Comparison of ENCODE assay signal across 11 cellular contexts in the genomic region with DNA sequence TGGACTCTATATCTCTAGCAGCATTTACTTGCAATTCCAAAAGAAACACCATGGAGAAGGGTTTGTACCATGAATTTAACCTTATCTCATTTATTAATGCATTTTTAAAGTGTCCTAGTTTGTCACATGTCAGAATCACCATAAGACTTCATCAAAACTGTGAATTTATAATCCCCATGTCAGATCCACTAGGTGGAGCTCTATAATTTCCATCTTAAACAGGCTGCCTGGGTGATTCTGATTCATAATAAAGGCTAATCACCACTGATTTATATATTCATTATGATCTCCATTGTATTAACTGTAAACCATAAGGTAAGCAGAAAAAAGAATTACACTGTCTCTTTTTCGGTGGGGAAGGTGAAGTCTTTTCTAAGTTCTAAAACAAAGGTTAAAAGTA. TPM values are rescaled to one million over a fixed set of nuclear protein-coding genes. Genes with fewer than 3 reads are reported as not detected.
A peak's percentile ranks its signal among the peaks of the same experiment; 100 is the strongest.
DNase-seq lines count a peak whose midpoint lies in the region; ATAC-seq and TF ChIP-seq lines count a peak whose summit lies in the region.
"Had no signal": no experiment of that assay in that cellular context is flagged by ENCODE, and none has a peak within 500 bp of the region (broad histone marks: within the 10 kb centered on the region; RNA-seq: fewer than 3 reads in every experiment).

No MANE protein-coding gene starts in this region.

- TF ChIP-seq EP300 in tibial nerve (IDR thresholded peaks at IDR 0.05): no peak

- no peak overlapping the region for H3K4me3 Mint-ChIP-seq in MCF 10A (ENCODE audit: unreplicated experiment)
- H3K4me3 Mint-ChIP-seq in type B pancreatic cell: no peak overlapping the region
- H3K4me3 Mint-ChIP-seq: memory B cell had no signal

- H3K4me1 Mint-ChIP-seq in MCF 10A (ENCODE audit: insufficient read depth, unreplicated experiment) (no peaks in the 10 kb centered on the region), type B pancreatic cell (ENCODE audit: unreplicated experiment) (no peaks in the 10 kb centered on the region)

- no peak overlapping the region for H3K27ac ChIP-seq in breast epithelium
- H3K27ac ChIP-seq in tibial nerve: no peak overlapping the region

- H3K9me3 ChIP-seq in breast epithelium: no peaks in the 10 kb centered on the region
- H3K9me3 ChIP-seq in tibial nerve: no peaks in the 10 kb centered on the region

- intact Hi-C loops in MCF 10A (cut with micrococcal nuclease): no loop called here
- intact Hi-C loops in breast epithelium (cut with DNase I; ENCODE audit: low total_unique reads): no loop called here

- no peaks in the 10 kb centered on the region for H3K36me3 Mint-ChIP-seq in MCF 10A (ENCODE audit: insufficient read depth, unreplicated experiment)
- no peaks in the 10 kb centered on the region for H3K36me3 Mint-ChIP-seq in type B pancreatic cell
- H3K36me3 Mint-ChIP-seq: memory B cell had no signal

- ATAC-seq in GM19455 (IDR thresholded peaks at IDR 0.05; ENCODE audit: unreplicated experiment): no peak

- H3K4me3 ChIP-seq in breast epithelium: no peak overlapping the region
- no peak overlapping the region for H3K4me3 ChIP-seq in epithelial cell of proximal tubule (ENCODE audit: low read depth, low read length)
- H3K4me3 ChIP-seq in tibial nerve: no peak overlapping the region

- DNase-seq in MCF 10A (ENCODE audit: unreplicated experiment): peak; percentile 25
- DNase-seq in breast epithelium (ENCODE audit: low spot score in 2 of 2): no peak
- DNase-seq in NCI-H526 treated with DMSO at 0.1 percent for 48 hours (lab: John Stamatoyannopoulos, UW): peak; percentile 4
- no peak for DNase-seq in epithelial cell of proximal tubule (ENCODE audit: low read depth)
- DNase-seq in type B pancreatic cell (ENCODE audit: extremely low spot score, unreplicated experiment): no peak
- DNase-seq in KG1 (lab: John Stamatoyannopoulos, UW): no peak
- no peak for DNase-seq in tibial nerve (ENCODE audit: low spot score in 2 of 2)
- DNase-seq: DMS153 had no signal

- H3K27me3 ChIP-seq in breast epithelium (peaks cover 0 to 65% of the 10 kb centered on the region in 2 donors), tibial nerve (peaks cover 0 to 52% of the 10 kb centered on the region in 2 donors)

- H3K27ac Mint-ChIP-seq in MCF 10A (ENCODE audit: low read depth, unreplicated experiment) (no peak overlapping the region), type B pancreatic cell (no peak overlapping the region)
- H3K27ac Mint-ChIP-seq: memory B cell had no signal

- 24 to 76% methylated on average over 1 of the region's 1 CpG for WGBS in tibial nerve, 2 donors

- POLR2A ChIA-PET in MCF 10A (lab: Yijun Ruan, JAX): no interaction called here

- H3K9me3 Mint-ChIP-seq in MCF 10A (ENCODE audit: unreplicated experiment): no peaks in the 10 kb centered on the region
- H3K9me3 Mint-ChIP-seq in type B pancreatic cell: no peaks in the 10 kb centered on the region
- H3K9me3 Mint-ChIP-seq: memory B cell had no signal

- BruUV-seq in MCF 10A (replicated peaks; lab: Mats Ljungman, UMichigan): no TSS peak

- TF ChIP-seq CTCF in MCF 10A (IDR thresholded peaks at IDR 0.05; ENCODE audit: unreplicated experiment) (peak; percentile 46), breast epithelium (IDR thresholded peaks at IDR 0.05) (peak in 1 of 3 donors; percentile 11), epithelial cell of proximal tubule (conservative IDR thresholded peaks at IDR 0.05; ENCODE audit: low read depth, low read length) (peak; percentile 45), type B pancreatic cell (conservative IDR thresholded peaks at IDR 0.05) (peak; percentile 53), tibial nerve (IDR thresholded peaks at IDR 0.05) (peak in 1 of 5 experiments; percentile 23)

- TF ChIP-seq POLR2A in breast epithelium (IDR thresholded peaks at IDR 0.05) (no peak), tibial nerve (IDR thresholded peaks at IDR 0.05) (no peak)

- H3K27me3 Mint-ChIP-seq in MCF 10A (ENCODE audit: insufficient read depth, unreplicated experiment) (peaks cover 82% of the 10 kb centered on the region), type B pancreatic cell (peaks cover 33% of the 10 kb centered on the region)

- H3K36me3 ChIP-seq in breast epithelium (no peaks in the 10 kb centered on the region), tibial nerve (no peaks in the 10 kb centered on the region)

- H3K4me1 ChIP-seq in breast epithelium (no peaks in the 10 kb centered on the region), tibial nerve (no peaks in the 10 kb centered on the region)

- CTCF ChIA-PET in MCF 10A (lab: Yijun Ruan, JAX): interaction anchor here (0.7 to 1.5 kb wide), 4 partner anchors 10 to 1047 kb away, joined by 3 to 9 read pairs (median 4); no protein-coding TSS in a partner anchor

RNA-seq across cellular contexts. Expression of gene TCEAL2, which starts 4.0 kb away (rescaled TPM):
- total RNA-seq in MCF 10A (2022) (not detected in 2 replicates), breast epithelium (1 to 10 TPM in 1 of 3 donors, under 1 TPM in 1, not detected in 1; 0.66 to 6.4 TPM), epithelial cell of proximal tubule (0.65 and 3.6 TPM in 2 replicates), type B pancreatic cell (ENCODE audit: low replicate concordance) (2.8 and 3.1 TPM in 2 replicates), tibial nerve (1 to 10 TPM; 2.9 to 7.7 (median 5.0) TPM)
- total RNA-seq: LHCN-M2 had no signal

RNA-seq across cellular contexts. Expression of gene TCEAL6, which starts 12.8 kb away (rescaled TPM):
- not detected in 2 replicates for total RNA-seq in MCF 10A (2022)
- 1 to 10 TPM in 1 of 3 donors, not detected in 2; 2.6 TPM for total RNA-seq in breast epithelium
- total RNA-seq in epithelial cell of proximal tubule: not detected in 2 replicates
- not detected in 2 replicates for total RNA-seq in type B pancreatic cell (ENCODE audit: low replicate concordance)
- not detected for total RNA-seq in tibial nerve
- total RNA-seq: LHCN-M2 had no signal

RNA-seq across cellular contexts. Expression of gene BEX5, which starts 26.3 kb away (rescaled TPM):
- total RNA-seq in MCF 10A (2022) (not detected in 2 replicates), breast epithelium (1 to 10 TPM; 1.6 to 5.3 (median 3.3) TPM), epithelial cell of proximal tubule (1.0 and 14.0 TPM in 2 replicates), type B pancreatic cell (ENCODE audit: low replicate concordance) (3.4 and 22.0 TPM in 2 replicates), tibial nerve (1 to 10 TPM in 1 of 4 donors, not detected in 3; 3.9 TPM)
- total RNA-seq: LHCN-M2 had no signal

Comparison
In these comparisons a context has a peak if more than half of its experiments do, and no peak if none do; other contexts are left out.
1. DNase-seq: peak in MCF 10A (single experiment) and NCI-H526 treated with DMSO at 0.1 percent for 48 hours (single experiment); none in breast epithelium (0 of 2), epithelial cell of proximal tubule (single experiment), type B pancreatic cell (single experiment), KG1 (single experiment) and tibial nerve (0 of 2).